ENCODE assay signal across 14 cellular contexts in genomic region chr7:70539196-70539595, GRCh38.
DNase-seq lines count a peak whose midpoint lies in the region; TF ChIP-seq lines count a peak whose summit lies in the region.
"Had no signal": no experiment of that assay in that cellular context is flagged by ENCODE, and none has a peak within 500 bp of the region (broad histone marks: within the 10 kb centered on the region; RNA-seq: fewer than 3 reads in every experiment).

No MANE protein-coding gene starts in this region.

- peak; percentile 70 for DNase-seq in Ammon's horn (ENCODE audit: low spot score)
- DNase-seq in anterior cingulate cortex (lab: John Stamatoyannopoulos, UW) = peak in 33 of 58 donors; percentile 5 to 85 (median 40)
- DNase-seq in hypothalamus (lab: John Stamatoyannopoulos, UW) = peak in 29 of 51 donors; percentile 2 to 69 (median 39)
- DNase-seq in pons (ENCODE audit: low spot score) = peak; percentile 38
- no peak for DNase-seq in NCI-H2029 (lab: John Stamatoyannopoulos, UW)
- DNase-seq in GM03348 (ENCODE audit: low spot score) = no peak
- DNase-seq in activated CD4-positive, alpha-beta T cell treated with anti-CD3 and anti-CD28 coated beads for 4 hours = no peak
- DNase-seq in erythroblast (lab: John Stamatoyannopoulos, UW) = no peak
- DNase-seq: Caco-2, DMS53, NCI-H1694, NCI-H446, NCI-H774, PC-9 had no signal

- TF ChIP-seq POLR2A in erythroblast (IDR thresholded peaks at IDR 0.05; ENCODE audit: low read length) = no peak

Comparison
In these comparisons a context has a peak if more than half of its experiments do, and no peak if none do; other contexts are left out.
1. DNase-seq: peak in Ammon's horn (single experiment), anterior cingulate cortex (33 of 58), hypothalamus (29 of 51) and pons (single experiment); none in NCI-H2029 (single experiment), GM03348 (single experiment), activated CD4-positive, alpha-beta T cell treated with anti-CD3 and anti-CD28 coated beads for 4 hours (0 of 2) and erythroblast (0 of 2).